In genomic region chr12:53299454-53300180, GRCh38 we compare ENCODE assay signal across 8 cellular contexts. TPM values are rescaled to one million over a fixed set of nuclear protein-coding genes. Genes with fewer than 3 reads are reported as not detected.
DNase-seq lines count a peak whose midpoint lies in the region; ATAC-seq and FAIRE-seq lines count a peak whose summit lies in the region.

A gene with protein sequence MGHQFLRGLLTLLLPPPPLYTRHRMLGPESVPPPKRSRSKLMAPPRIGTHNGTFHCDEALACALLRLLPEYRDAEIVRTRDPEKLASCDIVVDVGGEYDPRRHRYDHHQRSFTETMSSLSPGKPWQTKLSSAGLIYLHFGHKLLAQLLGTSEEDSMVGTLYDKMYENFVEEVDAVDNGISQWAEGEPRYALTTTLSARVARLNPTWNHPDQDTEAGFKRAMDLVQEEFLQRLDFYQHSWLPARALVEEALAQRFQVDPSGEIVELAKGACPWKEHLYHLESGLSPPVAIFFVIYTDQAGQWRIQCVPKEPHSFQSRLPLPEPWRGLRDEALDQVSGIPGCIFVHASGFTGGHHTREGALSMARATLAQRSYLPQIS (plus strand): TSS chr12:53299695. CDS start chr12:53299738, 43 bp downstream.

- in situ Hi-C loops in endometrial microvascular endothelial cells (cut with HindIII; ENCODE audit: inconsistent ontology term, low pct_unique_long_range_greater_than_20kb, low sequenced_read_pairs), result no loop called here

- H3K27me3 ChIP-seq in NT2/D1 (ENCODE audit: insufficient read depth, insufficient read length), result no peaks in the 10 kb centered on the region

- peak within 1 kb of the TSS; percentile 81 for H3K4me3 Mint-ChIP-seq in activated CD8-positive, alpha-beta memory T cell treated with anti-CD3 and anti-CD28 coated beads, Interleukin-2, amount 10 ng/mL, durations not matched to agents 7 days and 5 days

- peaks cover 64% of the 10 kb centered on the region for H3K4me1 Mint-ChIP-seq in activated CD8-positive, alpha-beta memory T cell treated with anti-CD3 and anti-CD28 coated beads, Interleukin-2, amount 10 ng/mL, durations not matched to agents 7 days and 5 days

- H3K4me3 ChIP-seq in NT2/D1 (ENCODE audit: insufficient read length, low read depth) (peak within 1 kb of the TSS; percentile 90), mesodermal cell (ENCODE audit: extremely low read depth, insufficient read depth, low read length, poor library complexity, severe bottlenecking) (peak within 1 kb of the TSS; percentile 76)

- H3K36me3 Mint-ChIP-seq in activated CD8-positive, alpha-beta memory T cell treated with anti-CD3 and anti-CD28 coated beads, Interleukin-2, amount 10 ng/mL, durations not matched to agents 7 days and 5 days, result peaks cover 34% of the 10 kb centered on the region

- H3K36me3 ChIP-seq in NT2/D1 (ENCODE audit: insufficient read depth, insufficient read length, low read length) (peaks cover 64% of the 10 kb centered on the region), mesodermal cell (ENCODE audit: control insufficient read depth, insufficient read depth, low read length) (peaks cover 61% of the 10 kb centered on the region)

- peak; percentile 84 for DNase-seq in COLO668 (lab: John Stamatoyannopoulos, UW; ENCODE audit: unreplicated experiment)
- peak; percentile 81 for DNase-seq in HTR-8/SVneo (ENCODE audit: insufficient read length, low spot score)
- DNase-seq in NT2/D1 (ENCODE audit: low read depth, low spot score), result peak; percentile 85
- peak; percentile 94 for DNase-seq in activated CD8-positive, alpha-beta memory T cell treated with anti-CD3 and anti-CD28 coated beads, Interleukin-2, amount 10 ng/mL, durations not matched to agents 7 days and 5 days
- peak; percentile 71 for DNase-seq in stimulated activated CD8-positive, alpha-beta memory T cell treated with anti-CD3 and anti-CD28 coated beads, Interleukin-15, amount 100 ng/mL, for 24 hours (ENCODE audit: low read depth)

- H3K27me3 Mint-ChIP-seq in activated CD8-positive, alpha-beta memory T cell treated with anti-CD3 and anti-CD28 coated beads, Interleukin-2, amount 10 ng/mL, durations not matched to agents 7 days and 5 days, result no peaks in the 10 kb centered on the region

- H3K27ac Mint-ChIP-seq in activated CD8-positive, alpha-beta memory T cell treated with anti-CD3 and anti-CD28 coated beads, Interleukin-2, amount 10 ng/mL, durations not matched to agents 7 days and 5 days, result peak within 1 kb of the TSS; percentile 83

- peak within 1 kb of the TSS; percentile 97 for H3K27ac ChIP-seq in mesodermal cell (ENCODE audit: low read depth, low read length, severe bottlenecking)

- H3K4me1 ChIP-seq in NT2/D1 (ENCODE audit: insufficient read depth, insufficient read length) (peaks cover 10% of the 10 kb centered on the region), mesodermal cell (ENCODE audit: control insufficient read depth, insufficient read depth, low read length, poor library complexity, severe bottlenecking) (peaks cover 33% of the 10 kb centered on the region)

- no peaks in the 10 kb centered on the region for H3K9me3 Mint-ChIP-seq in activated CD8-positive, alpha-beta memory T cell treated with anti-CD3 and anti-CD28 coated beads, Interleukin-2, amount 10 ng/mL, durations not matched to agents 7 days and 5 days (ENCODE audit: low read depth)

- peak; percentile 20 for FAIRE-seq in HTR-8/SVneo (lab: Jason Lieb, UNC)

- H3K9ac ChIP-seq in NT2/D1 (ENCODE audit: insufficient read length, low read depth), result peak within 1 kb of the TSS; percentile 95

- WGBS in mesodermal cell (ENCODE audit: insufficient coverage in 2 of 2), 2 experiments, result 1 to 4% methylated on average over 28 to 41 of the region's 51 CpGs

- CTCF ChIA-PET in activated CD8-positive, alpha-beta memory T cell treated with anti-CD3 and anti-CD28 coated beads, Interleukin-2, amount 10 ng/mL, durations not matched to agents 7 days and 5 days (lab: Charles Lee), result interaction anchor here (0.9 to 7.4 kb wide), 14 partner anchors 11 to 141 kb away, joined by 3 to 83 read pairs (median 4); partner anchors contain the start of genes AAAS and ITGB7

- H3K9me3 ChIP-seq in NT2/D1 (ENCODE audit: insufficient read depth, low read length) (no peaks in the 10 kb centered on the region), mesodermal cell (ENCODE audit: control insufficient read depth, low read length) (no peaks in the 10 kb centered on the region)

- ATAC-seq in GM19463 (IDR thresholded peaks at IDR 0.05; ENCODE audit: unreplicated experiment), result peak; percentile 80
- peak; percentile 72 for ATAC-seq in activated CD8-positive, alpha-beta memory T cell treated with anti-CD3 and anti-CD28 coated beads, Interleukin-2, amount 10 ng/mL, durations not matched to agents 7 days and 5 days

RNA-seq across cellular contexts. Expression of the gene that starts here (rescaled TPM):
- total RNA-seq in activated CD8-positive, alpha-beta memory T cell treated with anti-CD3 and anti-CD28 coated beads, Interleukin-2, amount 10 ng/mL, durations not matched to agents 7 days and 5 days, result 10 to 100 TPM; 51.7 to 65.5 TPM
- total RNA-seq in endometrial microvascular endothelial cells (ENCODE audit: inconsistent ontology term), result 55.1 TPM
- 57.8 TPM for polyA plus RNA-seq in mesodermal cell (2013, experiment 1 of 2)
- polyA plus RNA-seq in mesodermal cell (2013, experiment 2 of 2), result 56.8 TPM

Comparison
In these comparisons a context has a peak if more than half of its experiments do, and no peak if none do; other contexts are left out.
1. Peak in every context shown above with its lines: DNase-seq, ATAC-seq, H3K4me3 ChIP-seq and H3K27ac ChIP-seq.